Comparison of ENCODE assay signal across 1 cellular context in the genomic region with DNA sequence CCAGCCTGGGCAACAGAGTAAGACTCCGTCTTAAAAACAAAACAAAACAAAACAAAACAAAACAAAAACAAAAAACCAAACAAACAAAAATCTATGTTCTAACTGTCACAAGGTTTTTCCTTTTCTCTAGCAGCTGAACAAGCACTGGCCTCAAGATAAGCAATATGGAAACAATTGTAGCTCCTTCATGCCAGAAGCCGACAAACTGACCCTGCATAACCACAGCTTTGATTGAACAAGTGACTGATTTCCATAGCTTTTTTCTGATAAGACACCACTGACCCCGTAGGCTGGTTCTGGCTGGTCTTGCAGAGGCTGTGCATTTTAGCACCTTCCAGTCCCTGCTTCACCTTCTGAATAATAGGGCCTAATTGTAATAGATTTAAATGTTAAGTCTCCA.
TF ChIP-seq lines count a peak whose summit lies in the region.

No MANE protein-coding gene starts in this region.

TF ChIP-seq in GM23338, 12 proteins besides CTCF, POLR2A, EP300 and RAD21 (continued from another document):
- TF ChIP-seq, protein P1, sequence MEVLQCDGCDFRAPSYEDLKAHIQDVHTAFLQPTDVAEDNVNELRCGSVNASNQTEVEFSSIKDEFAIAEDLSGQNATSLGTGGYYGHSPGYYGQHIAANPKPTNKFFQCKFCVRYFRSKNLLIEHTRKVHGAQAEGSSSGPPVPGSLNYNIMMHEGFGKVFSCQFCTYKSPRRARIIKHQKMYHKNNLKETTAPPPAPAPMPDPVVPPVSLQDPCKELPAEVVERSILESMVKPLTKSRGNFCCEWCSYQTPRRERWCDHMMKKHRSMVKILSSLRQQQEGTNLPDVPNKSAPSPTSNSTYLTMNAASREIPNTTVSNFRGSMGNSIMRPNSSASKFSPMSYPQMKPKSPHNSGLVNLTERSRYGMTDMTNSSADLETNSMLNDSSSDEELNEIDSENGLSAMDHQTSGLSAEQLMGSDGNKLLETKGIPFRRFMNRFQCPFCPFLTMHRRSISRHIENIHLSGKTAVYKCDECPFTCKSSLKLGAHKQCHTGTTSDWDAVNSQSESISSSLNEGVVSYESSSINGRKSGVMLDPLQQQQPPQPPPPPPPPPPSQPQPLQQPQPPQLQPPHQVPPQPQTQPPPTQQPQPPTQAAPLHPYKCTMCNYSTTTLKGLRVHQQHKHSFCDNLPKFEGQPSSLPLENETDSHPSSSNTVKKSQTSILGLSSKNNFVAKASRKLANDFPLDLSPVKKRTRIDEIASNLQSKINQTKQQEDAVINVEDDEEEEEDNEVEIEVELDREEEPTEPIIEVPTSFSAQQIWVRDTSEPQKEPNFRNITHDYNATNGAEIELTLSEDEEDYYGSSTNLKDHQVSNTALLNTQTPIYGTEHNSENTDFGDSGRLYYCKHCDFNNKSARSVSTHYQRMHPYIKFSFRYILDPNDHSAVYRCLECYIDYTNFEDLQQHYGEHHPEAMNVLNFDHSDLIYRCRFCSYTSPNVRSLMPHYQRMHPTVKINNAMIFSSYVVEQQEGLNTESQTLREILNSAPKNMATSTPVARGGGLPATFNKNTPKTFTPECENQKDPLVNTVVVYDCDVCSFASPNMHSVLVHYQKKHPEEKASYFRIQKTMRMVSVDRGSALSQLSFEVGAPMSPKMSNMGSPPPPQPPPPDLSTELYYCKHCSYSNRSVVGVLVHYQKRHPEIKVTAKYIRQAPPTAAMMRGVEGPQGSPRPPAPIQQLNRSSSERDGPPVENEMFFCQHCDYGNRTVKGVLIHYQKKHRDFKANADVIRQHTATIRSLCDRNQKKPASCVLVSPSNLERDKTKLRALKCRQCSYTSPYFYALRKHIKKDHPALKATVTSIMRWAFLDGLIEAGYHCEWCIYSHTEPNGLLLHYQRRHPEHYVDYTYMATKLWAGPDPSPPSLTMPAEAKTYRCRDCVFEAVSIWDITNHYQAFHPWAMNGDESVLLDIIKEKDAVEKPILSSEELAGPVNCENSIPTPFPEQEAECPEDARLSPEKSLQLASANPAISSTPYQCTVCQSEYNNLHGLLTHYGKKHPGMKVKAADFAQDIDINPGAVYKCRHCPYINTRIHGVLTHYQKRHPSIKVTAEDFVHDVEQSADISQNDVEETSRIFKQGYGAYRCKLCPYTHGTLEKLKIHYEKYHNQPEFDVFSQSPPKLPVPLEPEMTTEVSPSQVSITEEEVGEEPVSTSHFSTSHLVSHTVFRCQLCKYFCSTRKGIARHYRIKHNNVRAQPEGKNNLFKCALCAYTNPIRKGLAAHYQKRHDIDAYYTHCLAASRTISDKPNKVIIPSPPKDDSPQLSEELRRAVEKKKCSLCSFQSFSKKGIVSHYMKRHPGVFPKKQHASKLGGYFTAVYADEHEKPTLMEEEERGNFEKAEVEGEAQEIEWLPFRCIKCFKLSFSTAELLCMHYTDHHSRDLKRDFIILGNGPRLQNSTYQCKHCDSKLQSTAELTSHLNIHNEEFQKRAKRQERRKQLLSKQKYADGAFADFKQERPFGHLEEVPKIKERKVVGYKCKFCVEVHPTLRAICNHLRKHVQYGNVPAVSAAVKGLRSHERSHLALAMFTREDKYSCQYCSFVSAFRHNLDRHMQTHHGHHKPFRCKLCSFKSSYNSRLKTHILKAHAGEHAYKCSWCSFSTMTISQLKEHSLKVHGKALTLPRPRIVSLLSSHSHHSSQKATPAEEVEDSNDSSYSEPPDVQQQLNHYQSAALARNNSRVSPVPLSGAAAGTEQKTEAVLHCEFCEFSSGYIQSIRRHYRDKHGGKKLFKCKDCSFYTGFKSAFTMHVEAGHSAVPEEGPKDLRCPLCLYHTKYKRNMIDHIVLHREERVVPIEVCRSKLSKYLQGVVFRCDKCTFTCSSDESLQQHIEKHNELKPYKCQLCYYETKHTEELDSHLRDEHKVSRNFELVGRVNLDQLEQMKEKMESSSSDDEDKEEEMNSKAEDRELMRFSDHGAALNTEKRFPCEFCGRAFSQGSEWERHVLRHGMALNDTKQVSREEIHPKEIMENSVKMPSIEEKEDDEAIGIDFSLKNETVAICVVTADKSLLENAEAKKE (CRISPR knock-in tag; IDR thresholded peaks at IDR 0.05): no peak
- no peak for TF ChIP-seq NANOG (IDR thresholded peaks at IDR 0.05; ENCODE audit: borderline replicate concordance)
- no peak for TF ChIP-seq STAT1 (IDR thresholded peaks at IDR 0.05; ENCODE audit: unreplicated experiment)
- TF ChIP-seq CREB1 (CRISPR knock-in tag; IDR thresholded peaks at IDR 0.05; ENCODE audit: low read depth): no peak
- TF ChIP-seq, protein P2, sequence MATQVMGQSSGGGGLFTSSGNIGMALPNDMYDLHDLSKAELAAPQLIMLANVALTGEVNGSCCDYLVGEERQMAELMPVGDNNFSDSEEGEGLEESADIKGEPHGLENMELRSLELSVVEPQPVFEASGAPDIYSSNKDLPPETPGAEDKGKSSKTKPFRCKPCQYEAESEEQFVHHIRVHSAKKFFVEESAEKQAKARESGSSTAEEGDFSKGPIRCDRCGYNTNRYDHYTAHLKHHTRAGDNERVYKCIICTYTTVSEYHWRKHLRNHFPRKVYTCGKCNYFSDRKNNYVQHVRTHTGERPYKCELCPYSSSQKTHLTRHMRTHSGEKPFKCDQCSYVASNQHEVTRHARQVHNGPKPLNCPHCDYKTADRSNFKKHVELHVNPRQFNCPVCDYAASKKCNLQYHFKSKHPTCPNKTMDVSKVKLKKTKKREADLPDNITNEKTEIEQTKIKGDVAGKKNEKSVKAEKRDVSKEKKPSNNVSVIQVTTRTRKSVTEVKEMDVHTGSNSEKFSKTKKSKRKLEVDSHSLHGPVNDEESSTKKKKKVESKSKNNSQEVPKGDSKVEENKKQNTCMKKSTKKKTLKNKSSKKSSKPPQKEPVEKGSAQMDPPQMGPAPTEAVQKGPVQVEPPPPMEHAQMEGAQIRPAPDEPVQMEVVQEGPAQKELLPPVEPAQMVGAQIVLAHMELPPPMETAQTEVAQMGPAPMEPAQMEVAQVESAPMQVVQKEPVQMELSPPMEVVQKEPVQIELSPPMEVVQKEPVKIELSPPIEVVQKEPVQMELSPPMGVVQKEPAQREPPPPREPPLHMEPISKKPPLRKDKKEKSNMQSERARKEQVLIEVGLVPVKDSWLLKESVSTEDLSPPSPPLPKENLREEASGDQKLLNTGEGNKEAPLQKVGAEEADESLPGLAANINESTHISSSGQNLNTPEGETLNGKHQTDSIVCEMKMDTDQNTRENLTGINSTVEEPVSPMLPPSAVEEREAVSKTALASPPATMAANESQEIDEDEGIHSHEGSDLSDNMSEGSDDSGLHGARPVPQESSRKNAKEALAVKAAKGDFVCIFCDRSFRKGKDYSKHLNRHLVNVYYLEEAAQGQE (IDR thresholded peaks at IDR 0.05; ENCODE audit: unreplicated experiment): no peak
- TF ChIP-seq ZNF331 (CRISPR knock-in tag; IDR thresholded peaks at IDR 0.05; ENCODE audit: low read depth): no peak
- no peak for TF ChIP-seq EZH2phosphoT487 (IDR thresholded peaks at IDR 0.05; ENCODE audit: unreplicated experiment)
- no peak for TF ChIP-seq POLR2AphosphoS5 (IDR thresholded peaks at IDR 0.05; ENCODE audit: low read depth)
